In the genomic region with DNA sequence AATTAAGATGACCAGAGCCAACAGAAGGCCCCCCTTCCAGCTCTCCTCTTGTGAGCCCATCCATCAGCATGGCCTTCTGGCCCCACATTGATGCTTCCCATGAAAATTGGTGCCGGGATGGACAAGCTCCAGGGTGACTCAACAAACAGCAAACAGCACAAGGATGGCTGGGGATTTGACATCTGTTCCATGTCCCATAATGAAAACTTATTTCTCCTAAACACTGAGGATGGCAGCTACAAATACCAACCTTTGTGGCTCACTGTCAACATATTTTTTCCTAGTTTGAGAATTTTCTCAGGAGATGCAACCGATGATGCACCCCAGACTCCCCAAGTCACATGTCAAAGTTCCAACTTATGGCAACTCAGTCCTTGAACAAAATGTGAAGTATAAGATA, we compare ENCODE assay signal across 1 cellular context.
TF ChIP-seq lines count a peak whose summit lies in the region.

No MANE protein-coding gene starts in this region.

TF ChIP-seq in IMR-90, 13 proteins besides CTCF, POLR2A, EP300 and RAD21:
- TF ChIP-seq CHD1 (IDR thresholded peaks at IDR 0.05; ENCODE audit: low read depth, low read length) (no peak), FOS (IDR thresholded peaks at IDR 0.05; ENCODE audit: low read depth, low read length) (no peak), BHLHE40 (IDR thresholded peaks at IDR 0.05; ENCODE audit: low read depth, low read length) (no peak), MXI1 (IDR thresholded peaks at IDR 0.05; ENCODE audit: borderline replicate concordance, low read depth, low read length) (no peak), RFX5 (IDR thresholded peaks at IDR 0.05; ENCODE audit: low read depth, low read length) (no peak), RCOR1 (IDR thresholded peaks at IDR 0.05; ENCODE audit: insufficient replicate concordance, low read length) (no peak), NFE2L2 (IDR thresholded peaks at IDR 0.05; ENCODE audit: low read depth, low read length) (no peak), CEBPB (IDR thresholded peaks at IDR 0.05; ENCODE audit: low read depth, low read length) (no peak), MAZ (IDR thresholded peaks at IDR 0.05; ENCODE audit: borderline replicate concordance, low read depth, low read length) (no peak), SMC3 (IDR thresholded peaks at IDR 0.05; ENCODE audit: low read depth, low read length) (no peak), MAFK (IDR thresholded peaks at IDR 0.05; ENCODE audit: low read depth, low read length) (no peak)
- TF ChIP-seq, protein P1, sequence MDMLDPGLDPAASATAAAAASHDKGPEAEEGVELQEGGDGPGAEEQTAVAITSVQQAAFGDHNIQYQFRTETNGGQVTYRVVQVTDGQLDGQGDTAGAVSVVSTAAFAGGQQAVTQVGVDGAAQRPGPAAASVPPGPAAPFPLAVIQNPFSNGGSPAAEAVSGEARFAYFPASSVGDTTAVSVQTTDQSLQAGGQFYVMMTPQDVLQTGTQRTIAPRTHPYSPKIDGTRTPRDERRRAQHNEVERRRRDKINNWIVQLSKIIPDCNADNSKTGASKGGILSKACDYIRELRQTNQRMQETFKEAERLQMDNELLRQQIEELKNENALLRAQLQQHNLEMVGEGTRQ (IDR thresholded peaks at IDR 0.05; ENCODE audit: low read depth, low read length) = no peak
- TF ChIP-seq, protein P2, sequence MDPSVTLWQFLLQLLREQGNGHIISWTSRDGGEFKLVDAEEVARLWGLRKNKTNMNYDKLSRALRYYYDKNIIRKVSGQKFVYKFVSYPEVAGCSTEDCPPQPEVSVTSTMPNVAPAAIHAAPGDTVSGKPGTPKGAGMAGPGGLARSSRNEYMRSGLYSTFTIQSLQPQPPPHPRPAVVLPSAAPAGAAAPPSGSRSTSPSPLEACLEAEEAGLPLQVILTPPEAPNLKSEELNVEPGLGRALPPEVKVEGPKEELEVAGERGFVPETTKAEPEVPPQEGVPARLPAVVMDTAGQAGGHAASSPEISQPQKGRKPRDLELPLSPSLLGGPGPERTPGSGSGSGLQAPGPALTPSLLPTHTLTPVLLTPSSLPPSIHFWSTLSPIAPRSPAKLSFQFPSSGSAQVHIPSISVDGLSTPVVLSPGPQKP (IDR thresholded peaks at IDR 0.05; ENCODE audit: borderline replicate concordance, low read depth, low read length) = no peak
